ENCODE assay signal across 9 cellular contexts in genomic region chr2:101947374-101947773, GRCh38. TPM values are rescaled to one million over a fixed set of nuclear protein-coding genes. Genes with fewer than 3 reads are reported as not detected.
"Had no signal": no experiment of that assay in that cellular context is flagged by ENCODE, and none has a peak within 500 bp of the region (broad histone marks: within the 10 kb centered on the region; RNA-seq: fewer than 3 reads in every experiment).

No MANE protein-coding gene starts in this region.

- ATAC-seq: GM12878 had no signal

- H3K4me3 ChIP-seq: GM12878 had no signal

- DNase-seq: GDM1, GF-D8 had no signal

- FAIRE-seq: G401.6, GM12878, GM12891, GM12892, GM18507, GM19239 had no signal

RNA-seq across cellular contexts. Expression of gene IL1R2, which starts 44.4 kb away (rescaled TPM):
- total RNA-seq: G401 had no signal
